In genomic region chr11:75571625-75572024, GRCh38 we compare ENCODE assay signal across 20 cellular contexts. TPM values are rescaled to one million over a fixed set of nuclear protein-coding genes. Genes with fewer than 3 reads are reported as not detected.
DNase-seq lines count a peak whose midpoint lies in the region; ATAC-seq and TF ChIP-seq lines count a peak whose summit lies in the region.
"Had no signal": no experiment of that assay in that cellular context is flagged by ENCODE, and none has a peak within 500 bp of the region (broad histone marks: within the 10 kb centered on the region; RNA-seq: fewer than 3 reads in every experiment).

No MANE protein-coding gene starts in this region.

- H3K4me3 Mint-ChIP-seq in endothelial cell (ENCODE audit: unreplicated experiment), result no peak overlapping the region
- H3K4me3 Mint-ChIP-seq: CD4-positive, CD25-positive, alpha-beta regulatory T cell had no signal

- H3K36me3 ChIP-seq in left ventricle myocardium inferior (peaks cover 79% of the 10 kb centered on the region), lung (ENCODE audit: control insufficient read depth in 2 of 2, insufficient read depth in 2 of 2, low read length in 2 of 2) (peaks cover 37 to 65% of the 10 kb centered on the region in 2 donors), upper lobe of right lung (peaks cover 70% of the 10 kb centered on the region)

- H3K27ac ChIP-seq in left ventricle myocardium inferior (replicated peaks) (peak overlapping the region; percentile 55), lung (ENCODE audit: low read depth in 1 of 2, low read length in 1 of 2) (peak overlapping the region in 1 of 2 donors; percentile 58), upper lobe of right lung (no peak overlapping the region)
- H3K27ac ChIP-seq: HL-60 had no signal

- TF ChIP-seq CTCF in left ventricle myocardium inferior (IDR thresholded peaks at IDR 0.05; ENCODE audit: borderline replicate concordance) (no peak), endothelial cell (IDR thresholded peaks at IDR 0.05; ENCODE audit: unreplicated experiment) (no peak), lung (IDR thresholded peaks at IDR 0.05; ENCODE audit: control extremely low read depth, extremely low read depth) (no peak), upper lobe of right lung (IDR thresholded peaks at IDR 0.05) (no peak)

- H3K36me3 Mint-ChIP-seq in endothelial cell (ENCODE audit: low read depth, unreplicated experiment), result peaks cover 44% of the 10 kb centered on the region
- H3K36me3 Mint-ChIP-seq: IgD-negative memory B cell had no signal

- WGBS in lung, 2 donors, result 85 to 92% methylated on average over 14 of the region's 14 CpGs

- H3K4me3 ChIP-seq in left ventricle myocardium inferior (no peak overlapping the region), lung (no peak overlapping the region), upper lobe of right lung (no peak overlapping the region)

- intact Hi-C loops in left ventricle myocardium inferior (cut with micrococcal nuclease), result no loop called here
- intact Hi-C loops in Right ventricle myocardium superior (cut with DNase I), result no loop called here
- intact Hi-C loops in upper lobe of right lung (cut with DNase I), result no loop called here

- peak overlapping the region; percentile 5 for H3K27ac Mint-ChIP-seq in endothelial cell (ENCODE audit: unreplicated experiment)
- H3K27ac Mint-ChIP-seq: IgD-negative memory B cell had no signal

- no peaks in the 10 kb centered on the region for H3K9me3 Mint-ChIP-seq in endothelial cell (ENCODE audit: unreplicated experiment)
- H3K9me3 Mint-ChIP-seq: CD4-positive, CD25-positive, alpha-beta regulatory T cell had no signal

- H3K4me1 Mint-ChIP-seq in endothelial cell (ENCODE audit: unreplicated experiment), result peaks cover 40% of the 10 kb centered on the region

- H3K9me3 ChIP-seq in left ventricle myocardium inferior (replicated peaks), result no peaks in the 10 kb centered on the region
- H3K9me3 ChIP-seq in lung (ENCODE audit: control insufficient read depth in 2 of 2, insufficient read depth in 1 of 2, low read length in 1 of 2), result no peaks in the 10 kb centered on the region
- no peaks in the 10 kb centered on the region for H3K9me3 ChIP-seq in upper lobe of right lung

- no peak for ATAC-seq in Right ventricle myocardium superior (ENCODE audit: poor library complexity)
- ATAC-seq in lung (ENCODE audit: insufficient read depth, low FRiP score), result no peak
- ATAC-seq in upper lobe of right lung, result peak; percentile 87
- ATAC-seq in HG02885 (IDR thresholded peaks at IDR 0.05; ENCODE audit: poor library complexity, unreplicated experiment), result no peak
- ATAC-seq in HG02870 (IDR thresholded peaks at IDR 0.05; ENCODE audit: unreplicated experiment), result no peak
- ATAC-seq: PC-3 had no signal

- H3K27me3 ChIP-seq in left ventricle myocardium inferior (ENCODE audit: low read depth) (no peaks in the 10 kb centered on the region), lung (ENCODE audit: control insufficient read depth, insufficient read depth) (no peaks in the 10 kb centered on the region), upper lobe of right lung (no peaks in the 10 kb centered on the region)

- peaks cover 12% of the 10 kb centered on the region for H3K27me3 Mint-ChIP-seq in endothelial cell (ENCODE audit: unreplicated experiment)
- H3K27me3 Mint-ChIP-seq: CD4-positive, CD25-positive, alpha-beta regulatory T cell had no signal

- H3K4me1 ChIP-seq in left ventricle myocardium inferior (peaks cover 75% of the 10 kb centered on the region), lung (ENCODE audit: control insufficient read depth in 2 of 2, insufficient read depth in 2 of 2, low read length in 2 of 2) (peaks cover 0 to 13% of the 10 kb centered on the region in 2 donors), upper lobe of right lung (peaks cover 30% of the 10 kb centered on the region)

- DNase-seq in left ventricle myocardium inferior (no peak), Right ventricle myocardium superior (no peak), endothelial cell (ENCODE audit: low spot score) (no peak), lung (ENCODE audit: low spot score) (peak; percentile 69), upper lobe of right lung (peak; percentile 80), CD1c-positive myeloid dendritic cell (ENCODE audit: extremely low spot score) (no peak)
- DNase-seq: CD4-positive, CD25-positive, alpha-beta regulatory T cell; DMS53; H7; NCI-H1092; NCI-H1417 treated with DMSO at 0.1 percent for 48 hours; NCI-H2107; NCI-H524 treated with DMSO at 0.1 percent for 48 hours; NCI-H774; PC-3; SHP77 treated with DMSO at 0.1 percent for 48 hours had no signal

RNA-seq across cellular contexts. Expression of gene SERPINH1, which starts 9.6 kb away (rescaled TPM):
- 57.6 TPM for total RNA-seq in left ventricle myocardium inferior
- total RNA-seq in Right ventricle myocardium superior, result 54.0 TPM
- 449 TPM for total RNA-seq in endothelial cell (ENCODE audit: unreplicated experiment)
- 100 to 1,000 TPM; 234 to 585 TPM for total RNA-seq in lung
- 100 to 1,000 TPM; 112 to 340 TPM for polyA plus RNA-seq in lung
- 152 TPM for total RNA-seq in upper lobe of right lung

RNA-seq across cellular contexts. Expression of gene GDPD5, which starts 45.9 kb away (rescaled TPM):
- total RNA-seq in left ventricle myocardium inferior, result 4.4 TPM
- total RNA-seq in Right ventricle myocardium superior, result 6.5 TPM
- 674 TPM for total RNA-seq in endothelial cell (ENCODE audit: unreplicated experiment)
- 10 to 100 TPM; 15.9 to 24.7 TPM for total RNA-seq in lung
- polyA plus RNA-seq in lung, result 1 to 10 TPM; 6.2 to 8.2 TPM
- total RNA-seq in upper lobe of right lung, result 19.3 TPM

Comparison
In these comparisons a context has a peak if more than half of its experiments do, and no peak if none do; other contexts are left out.
1. DNase-seq: peak in lung (single experiment) and upper lobe of right lung (single experiment); none in left ventricle myocardium inferior (single experiment), Right ventricle myocardium superior (single experiment), endothelial cell (single experiment) and CD1c-positive myeloid dendritic cell (single experiment).
2. RNA of gene GDPD5, which starts 45.9 kb away (total RNA-seq): 674 TPM in endothelial cell (single experiment); 15.9 to 24.7 TPM in lung, 19.3 TPM in upper lobe of right lung (single experiment), 6.5 TPM in Right ventricle myocardium superior (single experiment) and 4.4 TPM in left ventricle myocardium inferior (single experiment); every median in the first group is over 10 times any median in the second.